ENCODE assay signal across 22 cellular contexts in the genomic region with DNA sequence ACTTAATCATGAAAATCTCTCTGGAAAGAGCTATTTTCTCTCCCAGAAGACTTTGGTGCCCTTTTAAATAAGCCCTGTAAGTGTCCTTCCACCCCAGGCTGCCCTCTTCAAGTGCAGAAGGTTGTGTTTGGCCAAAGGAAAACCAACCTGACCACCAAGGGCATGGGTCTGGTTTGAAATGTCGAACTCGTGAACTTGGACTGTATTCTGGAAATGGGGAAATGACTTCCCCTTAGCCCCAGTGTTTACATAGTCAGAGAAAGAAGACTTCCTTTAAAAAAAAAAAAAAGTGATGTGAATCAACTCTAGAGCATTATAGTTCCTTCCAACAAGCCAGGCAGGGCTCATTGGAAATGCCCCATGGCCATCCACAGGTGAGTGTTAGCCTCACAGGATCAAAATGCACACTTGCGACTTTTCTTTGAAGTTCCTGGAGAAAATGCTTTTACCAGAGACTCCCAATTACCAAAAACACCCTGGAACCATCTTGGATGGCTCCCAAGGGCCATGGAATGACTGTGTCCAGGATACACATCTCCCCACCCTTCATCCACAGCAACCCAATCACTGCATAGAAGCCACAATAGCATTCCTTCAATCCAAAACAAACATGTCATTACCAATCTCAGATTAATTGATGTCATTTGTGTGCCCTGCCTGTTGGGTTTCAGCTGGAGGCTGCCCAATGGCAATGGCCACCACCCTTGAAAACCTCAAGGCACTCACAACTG.
"Had no signal": no experiment of that assay in that cellular context is flagged by ENCODE, and none has a peak within 500 bp of the region (broad histone marks: within the 10 kb centered on the region; RNA-seq: fewer than 3 reads in every experiment).

No MANE protein-coding gene starts in this region.

- H3K9me3 ChIP-seq: lower lobe of right lung, thyroid gland, uterus had no signal

- H3K4me1 ChIP-seq: thyroid gland, uterus had no signal

- H3K27me3 ChIP-seq: brain microvascular endothelial cell, thyroid gland, uterus had no signal

- H3K27ac ChIP-seq: brain microvascular endothelial cell, lower lobe of right lung, thyroid gland, uterus had no signal

- H3K36me3 ChIP-seq: brain microvascular endothelial cell, lower lobe of right lung, thyroid gland, uterus had no signal

- H3K4me3 ChIP-seq: lower lobe of right lung, thyroid gland, uterus had no signal

- DNase-seq: activated B cell treated with CpG ODN at 0.5 μM for 24 hours; activated CD4-positive, alpha-beta T cell treated with anti-CD3 and anti-CD28 coated beads for 48 hours; activated CD8-positive, alpha-beta T cell treated with anti-CD3 and anti-CD28 coated beads for 36 hours; activated naive CD4-positive, alpha-beta T cell treated with anti-CD3 and anti-CD28 coated beads for 36 hours; activated naive CD8-positive, alpha-beta T cell treated with anti-CD3 and anti-CD28 coated beads, Interleukin-2, amount 50 U/mL, for 24 hours; activated T-cell treated with anti-CD3 and anti-CD28 coated beads, Interleukin-2, amount 50 U/mL, for 1 hour; anterior cingulate cortex; brain microvascular endothelial cell; effector CD4-positive, alpha-beta T cell; foreskin fibroblast; glutamatergic neuron; hypothalamus; islet precursor cell; lower lobe of right lung; occipital lobe; posterior cingulate gyrus; stimulated activated CD4-positive, alpha-beta T cell treated with anti-CD3 and anti-CD28 coated beads, Interleukin-12 subunit alpha, Interleukin-12 subunit beta, amount 100 ng/mL, for 4 hours; stimulated activated CD4-positive, alpha-beta T cell treated with anti-CD3 and anti-CD28 coated beads, Interleukin-1b, Interleukin-23, amount 100 ng/mL, for 48 hours; stimulated activated CD8-positive, alpha-beta memory T cell treated with anti-CD3 and anti-CD28 coated beads, Interleukin-4, amount 100 ng/mL, for 48 hours; stimulated activated naive CD4-positive, alpha-beta T cell; thyroid gland; uterus had no signal
